ENCODE assay signal across 17 cellular contexts in genomic region chr15:93060336-93061248, GRCh38. TPM values are rescaled to one million over a fixed set of nuclear protein-coding genes. Genes with fewer than 3 reads are reported as not detected.
DNase-seq lines count a peak whose midpoint lies in the region; ATAC-seq and TF ChIP-seq lines count a peak whose summit lies in the region.
"Had no signal": no experiment of that assay in that cellular context is flagged by ENCODE, and none has a peak within 500 bp of the region (broad histone marks: within the 10 kb centered on the region; RNA-seq: fewer than 3 reads in every experiment).

No MANE protein-coding gene starts in this region.

- peaks cover 3% of the 10 kb centered on the region for H3K27me3 Mint-ChIP-seq in activated naive CD8-positive, alpha-beta T cell treated with anti-CD3 and anti-CD28 coated beads, Interleukin-2, amount 50 U/mL, for 24 hours
- H3K27me3 Mint-ChIP-seq in stimulated activated naive B cell treated with anti-CD40 and anti-IgM and Interleukin-4, amounts not matched to agents 10 μg/mL and 1 μg/mL and 100 μg/mL, for 72 hours = peaks cover 14 to 40% of the 10 kb centered on the region in 2 donors

- no peaks in the 10 kb centered on the region for H3K27me3 ChIP-seq in NT2/D1 (ENCODE audit: insufficient read depth, insufficient read length)
- H3K27me3 ChIP-seq in esophagus muscularis mucosa = no peaks in the 10 kb centered on the region
- no peaks in the 10 kb centered on the region for H3K27me3 ChIP-seq in rectal smooth muscle tissue (ENCODE audit: control insufficient read depth, insufficient read depth, low read length)
- H3K27me3 ChIP-seq: heart right ventricle had no signal

- H3K27ac Mint-ChIP-seq in activated naive CD8-positive, alpha-beta T cell treated with anti-CD3 and anti-CD28 coated beads, Interleukin-2, amount 50 U/mL, for 24 hours = no peak overlapping the region
- H3K27ac Mint-ChIP-seq in stimulated activated naive B cell treated with anti-CD40 and anti-IgM and Interleukin-4, amounts not matched to agents 10 μg/mL and 1 μg/mL and 100 μg/mL, for 72 hours = no peak overlapping the region
- H3K27ac Mint-ChIP-seq: activated CD4-positive, alpha-beta T cell treated with anti-CD3 and anti-CD28 coated beads, Interleukin-2, amount 10 ng/mL, durations not matched to agents 24 days and 14 days; activated naive CD8-positive, alpha-beta T cell treated with anti-CD3 and anti-CD28 coated beads, Interleukin-2, amount 10 ng/mL, durations not matched to agents 7 days and 5 days; CD14-positive monocyte had no signal

- H3K9me3 ChIP-seq in NT2/D1 (ENCODE audit: insufficient read depth, low read length) = no peaks in the 10 kb centered on the region
- H3K9me3 ChIP-seq in esophagus muscularis mucosa = no peaks in the 10 kb centered on the region
- H3K9me3 ChIP-seq: heart right ventricle had no signal

- no peaks in the 10 kb centered on the region for H3K36me3 Mint-ChIP-seq in activated naive CD8-positive, alpha-beta T cell treated with anti-CD3 and anti-CD28 coated beads, Interleukin-2, amount 50 U/mL, for 24 hours (ENCODE audit: low read depth)
- no peaks in the 10 kb centered on the region for H3K36me3 Mint-ChIP-seq in stimulated activated naive B cell treated with anti-CD40 and anti-IgM and Interleukin-4, amounts not matched to agents 10 μg/mL and 1 μg/mL and 100 μg/mL, for 72 hours
- H3K36me3 Mint-ChIP-seq: activated naive CD8-positive, alpha-beta T cell treated with anti-CD3 and anti-CD28 coated beads, Interleukin-2, amount 10 ng/mL, durations not matched to agents 7 days and 5 days; CD14-positive monocyte had no signal

- no peak overlapping the region for H3K4me3 Mint-ChIP-seq in activated naive CD8-positive, alpha-beta T cell treated with anti-CD3 and anti-CD28 coated beads, Interleukin-2, amount 50 U/mL, for 24 hours
- H3K4me3 Mint-ChIP-seq in stimulated activated naive B cell treated with anti-CD40 and anti-IgM and Interleukin-4, amounts not matched to agents 10 μg/mL and 1 μg/mL and 100 μg/mL, for 72 hours = no peak overlapping the region
- H3K4me3 Mint-ChIP-seq: activated CD4-positive, alpha-beta T cell treated with anti-CD3 and anti-CD28 coated beads, Interleukin-2, amount 10 ng/mL, durations not matched to agents 24 days and 14 days; activated naive CD8-positive, alpha-beta T cell treated with anti-CD3 and anti-CD28 coated beads, Interleukin-2, amount 10 ng/mL, durations not matched to agents 7 days and 5 days had no signal

- intact Hi-C loops in esophagus muscularis mucosa (cut with DNase I) = no loop called here

- H3K4me1 ChIP-seq in NT2/D1 (ENCODE audit: insufficient read depth, insufficient read length) = peaks cover 23% of the 10 kb centered on the region
- peaks cover 60 to 100% (median 98%) of the 10 kb centered on the region in 4 donors for H3K4me1 ChIP-seq in esophagus muscularis mucosa
- peaks cover 72% of the 10 kb centered on the region for H3K4me1 ChIP-seq in rectal smooth muscle tissue (ENCODE audit: control insufficient read depth, insufficient read depth, low read length)

- H3K4me1 Mint-ChIP-seq in activated naive CD8-positive, alpha-beta T cell treated with anti-CD3 and anti-CD28 coated beads, Interleukin-2, amount 50 U/mL, for 24 hours = no peaks in the 10 kb centered on the region
- peaks cover 2 to 7% of the 10 kb centered on the region in 2 donors for H3K4me1 Mint-ChIP-seq in stimulated activated naive B cell treated with anti-CD40 and anti-IgM and Interleukin-4, amounts not matched to agents 10 μg/mL and 1 μg/mL and 100 μg/mL, for 72 hours
- H3K4me1 Mint-ChIP-seq: activated naive CD8-positive, alpha-beta T cell treated with anti-CD3 and anti-CD28 coated beads, Interleukin-2, amount 10 ng/mL, durations not matched to agents 7 days and 5 days had no signal

- TF ChIP-seq CTCF in C4-2B (conservative IDR thresholded peaks at IDR 0.05) (no peak), esophagus muscularis mucosa (IDR thresholded peaks at IDR 0.05) (no peak)

- no peaks in the 10 kb centered on the region for H3K9me3 Mint-ChIP-seq in activated naive CD8-positive, alpha-beta T cell treated with anti-CD3 and anti-CD28 coated beads, Interleukin-2, amount 50 U/mL, for 24 hours
- H3K9me3 Mint-ChIP-seq in stimulated activated naive B cell treated with anti-CD40 and anti-IgM and Interleukin-4, amounts not matched to agents 10 μg/mL and 1 μg/mL and 100 μg/mL, for 72 hours = no peaks in the 10 kb centered on the region
- H3K9me3 Mint-ChIP-seq: activated CD4-positive, alpha-beta T cell treated with anti-CD3 and anti-CD28 coated beads, Interleukin-2, amount 10 ng/mL, durations not matched to agents 24 days and 14 days; activated naive CD8-positive, alpha-beta T cell treated with anti-CD3 and anti-CD28 coated beads, Interleukin-2, amount 10 ng/mL, durations not matched to agents 7 days and 5 days; CD14-positive monocyte had no signal

- H3K36me3 ChIP-seq in NT2/D1 (ENCODE audit: insufficient read depth, insufficient read length, low read length) (peaks cover 22% of the 10 kb centered on the region), esophagus muscularis mucosa (peaks cover 0 to 31% (median 13%) of the 10 kb centered on the region in 4 donors), rectal smooth muscle tissue (ENCODE audit: control insufficient read depth, insufficient read depth, low read length) (no peaks in the 10 kb centered on the region)

- TF ChIP-seq POLR2A in esophagus muscularis mucosa (IDR thresholded peaks at IDR 0.05; ENCODE audit: low read depth) = no peak

- no peak overlapping the region for H3K4me3 ChIP-seq in NT2/D1 (ENCODE audit: insufficient read length, low read depth)
- H3K4me3 ChIP-seq in esophagus muscularis mucosa = peak overlapping the region in 1 of 4 donors; percentile 35
- H3K4me3 ChIP-seq in rectal smooth muscle tissue (ENCODE audit: low read length) = no peak overlapping the region

- H3K27ac ChIP-seq in C4-2B (peak overlapping the region; percentile 62), esophagus muscularis mucosa (replicated peaks in 1 of 4) (peak overlapping the region; percentile 53 to 98 (median 65)), rectal smooth muscle tissue (ENCODE audit: low read depth, low read length) (peak overlapping the region; percentile 46)
- H3K27ac ChIP-seq: heart right ventricle had no signal

- 59% methylated on average over 16 of the region's 19 CpGs for WGBS in esophagus muscularis mucosa

- H3K9ac ChIP-seq in NT2/D1 (ENCODE audit: insufficient read length, low read depth) (peak overlapping the region; percentile 8), rectal smooth muscle tissue (ENCODE audit: low read length) (no peak overlapping the region)

- no peak for ATAC-seq in HG02571 (IDR thresholded peaks at IDR 0.05; ENCODE audit: unreplicated experiment)
- no peak for ATAC-seq in activated naive CD8-positive, alpha-beta T cell treated with anti-CD3 and anti-CD28 coated beads, Interleukin-2, amount 50 U/mL, for 24 hours
- no peak for ATAC-seq in stimulated activated naive B cell treated with anti-CD40 and anti-IgM and Interleukin-4, amounts not matched to agents 10 μg/mL and 1 μg/mL and 100 μg/mL, for 72 hours (replicated peaks)
- ATAC-seq: heart right ventricle, Right ventricle myocardium inferior had no signal

- no peak for TF ChIP-seq EP300 in esophagus muscularis mucosa (IDR thresholded peaks at IDR 0.05)

- DNase-seq in NT2/D1 (ENCODE audit: low read depth, low spot score) = no peak
- DNase-seq in esophagus muscularis mucosa (ENCODE audit: extremely low spot score) = no peak
- no peak for DNase-seq in HuH-7 (ENCODE audit: low spot score)
- DNase-seq in activated naive CD8-positive, alpha-beta T cell treated with anti-CD3 and anti-CD28 coated beads, Interleukin-2, amount 50 U/mL, for 24 hours = no peak
- no peak for DNase-seq in stimulated activated naive B cell treated with anti-CD40 and anti-IgM and Interleukin-4, amounts not matched to agents 10 μg/mL and 1 μg/mL and 100 μg/mL, for 72 hours
- DNase-seq: activated CD4-positive, alpha-beta T cell treated with anti-CD3 and anti-CD28 coated beads, Interleukin-2, amount 10 ng/mL, durations not matched to agents 24 days and 14 days; activated naive CD8-positive, alpha-beta T cell treated with anti-CD3 and anti-CD28 coated beads, Interleukin-2, amount 10 ng/mL, durations not matched to agents 7 days and 5 days; heart right ventricle; NCI-H1436; NCI-H524; occipital lobe; SW 1271 had no signal

RNA-seq across cellular contexts. Expression of gene RGMA, which starts 28.4 kb away (rescaled TPM):
- total RNA-seq in esophagus muscularis mucosa = 100 to 1,000 TPM; 101 to 312 (median 188) TPM
